1 cellular context compared by ENCODE assay signal in the genomic region with DNA sequence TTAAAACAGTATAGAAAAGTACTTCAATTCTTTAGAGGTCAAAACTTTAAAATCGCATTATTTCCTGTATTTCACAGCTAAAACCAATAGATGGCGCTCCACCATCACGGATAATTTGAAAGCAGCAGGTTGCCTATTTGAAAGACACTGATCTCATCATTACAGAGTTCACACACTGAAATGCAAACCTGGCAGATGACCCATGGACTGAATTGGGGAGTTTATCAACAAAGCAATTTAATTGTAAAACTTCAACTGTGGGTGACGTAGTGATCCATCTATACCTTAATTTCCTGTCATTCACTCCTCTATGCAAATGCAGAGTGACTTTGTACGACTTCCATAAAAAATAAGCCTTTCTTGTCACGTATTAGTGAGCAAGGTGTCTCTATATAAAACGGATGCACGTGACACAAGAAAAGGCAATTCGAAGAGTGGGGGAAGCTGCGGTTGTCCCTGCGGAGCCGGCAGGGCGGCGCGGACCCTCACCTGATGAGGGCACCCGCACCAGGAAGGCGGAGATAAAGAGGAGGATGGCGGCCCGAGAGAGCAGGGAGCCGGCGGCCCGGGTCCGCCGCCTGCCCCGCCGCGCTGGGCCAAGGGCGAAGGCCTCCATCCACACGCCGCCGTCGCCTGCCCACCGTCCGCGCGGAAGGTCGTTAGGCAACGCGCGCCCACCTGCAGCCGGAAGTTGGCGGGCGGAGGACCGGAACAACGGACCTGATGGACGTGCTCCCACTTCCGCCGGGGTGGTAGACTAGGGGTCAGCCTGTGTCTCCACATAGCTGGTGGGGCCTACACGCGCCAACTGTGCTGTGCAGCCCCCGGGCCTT.
A peak's percentile ranks its signal among the peaks of the same experiment; 100 is the strongest.
TF ChIP-seq lines count a peak whose summit lies in the region.

A gene with protein sequence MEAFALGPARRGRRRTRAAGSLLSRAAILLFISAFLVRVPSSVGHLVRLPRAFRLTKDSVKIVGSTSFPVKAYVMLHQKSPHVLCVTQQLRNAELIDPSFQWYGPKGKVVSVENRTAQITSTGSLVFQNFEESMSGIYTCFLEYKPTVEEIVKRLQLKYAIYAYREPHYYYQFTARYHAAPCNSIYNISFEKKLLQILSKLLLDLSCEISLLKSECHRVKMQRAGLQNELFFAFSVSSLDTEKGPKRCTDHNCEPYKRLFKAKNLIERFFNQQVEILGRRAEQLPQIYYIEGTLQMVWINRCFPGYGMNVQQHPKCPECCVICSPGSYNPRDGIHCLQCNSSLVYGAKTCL (minus strand): TSS at position 668 of the 833 bp plus-strand sequence. CDS start 52 bp downstream, at position 616.

TF ChIP-seq in GM23338, 12 proteins besides CTCF, POLR2A, EP300 and RAD21 (continued from another document):
- TF ChIP-seq, protein P1, sequence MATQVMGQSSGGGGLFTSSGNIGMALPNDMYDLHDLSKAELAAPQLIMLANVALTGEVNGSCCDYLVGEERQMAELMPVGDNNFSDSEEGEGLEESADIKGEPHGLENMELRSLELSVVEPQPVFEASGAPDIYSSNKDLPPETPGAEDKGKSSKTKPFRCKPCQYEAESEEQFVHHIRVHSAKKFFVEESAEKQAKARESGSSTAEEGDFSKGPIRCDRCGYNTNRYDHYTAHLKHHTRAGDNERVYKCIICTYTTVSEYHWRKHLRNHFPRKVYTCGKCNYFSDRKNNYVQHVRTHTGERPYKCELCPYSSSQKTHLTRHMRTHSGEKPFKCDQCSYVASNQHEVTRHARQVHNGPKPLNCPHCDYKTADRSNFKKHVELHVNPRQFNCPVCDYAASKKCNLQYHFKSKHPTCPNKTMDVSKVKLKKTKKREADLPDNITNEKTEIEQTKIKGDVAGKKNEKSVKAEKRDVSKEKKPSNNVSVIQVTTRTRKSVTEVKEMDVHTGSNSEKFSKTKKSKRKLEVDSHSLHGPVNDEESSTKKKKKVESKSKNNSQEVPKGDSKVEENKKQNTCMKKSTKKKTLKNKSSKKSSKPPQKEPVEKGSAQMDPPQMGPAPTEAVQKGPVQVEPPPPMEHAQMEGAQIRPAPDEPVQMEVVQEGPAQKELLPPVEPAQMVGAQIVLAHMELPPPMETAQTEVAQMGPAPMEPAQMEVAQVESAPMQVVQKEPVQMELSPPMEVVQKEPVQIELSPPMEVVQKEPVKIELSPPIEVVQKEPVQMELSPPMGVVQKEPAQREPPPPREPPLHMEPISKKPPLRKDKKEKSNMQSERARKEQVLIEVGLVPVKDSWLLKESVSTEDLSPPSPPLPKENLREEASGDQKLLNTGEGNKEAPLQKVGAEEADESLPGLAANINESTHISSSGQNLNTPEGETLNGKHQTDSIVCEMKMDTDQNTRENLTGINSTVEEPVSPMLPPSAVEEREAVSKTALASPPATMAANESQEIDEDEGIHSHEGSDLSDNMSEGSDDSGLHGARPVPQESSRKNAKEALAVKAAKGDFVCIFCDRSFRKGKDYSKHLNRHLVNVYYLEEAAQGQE (IDR thresholded peaks at IDR 0.05; ENCODE audit: unreplicated experiment): no peak
- no peak for TF ChIP-seq JUNB (IDR thresholded peaks at IDR 0.05; ENCODE audit: unreplicated experiment)
- TF ChIP-seq, protein P2, sequence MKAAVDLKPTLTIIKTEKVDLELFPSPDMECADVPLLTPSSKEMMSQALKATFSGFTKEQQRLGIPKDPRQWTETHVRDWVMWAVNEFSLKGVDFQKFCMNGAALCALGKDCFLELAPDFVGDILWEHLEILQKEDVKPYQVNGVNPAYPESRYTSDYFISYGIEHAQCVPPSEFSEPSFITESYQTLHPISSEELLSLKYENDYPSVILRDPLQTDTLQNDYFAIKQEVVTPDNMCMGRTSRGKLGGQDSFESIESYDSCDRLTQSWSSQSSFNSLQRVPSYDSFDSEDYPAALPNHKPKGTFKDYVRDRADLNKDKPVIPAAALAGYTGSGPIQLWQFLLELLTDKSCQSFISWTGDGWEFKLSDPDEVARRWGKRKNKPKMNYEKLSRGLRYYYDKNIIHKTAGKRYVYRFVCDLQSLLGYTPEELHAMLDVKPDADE (IDR thresholded peaks at IDR 0.05): peak; percentile 59; the same call in 1 of the 2 replicates
